ENCODE assay signal across 1 cellular context in the genomic region with DNA sequence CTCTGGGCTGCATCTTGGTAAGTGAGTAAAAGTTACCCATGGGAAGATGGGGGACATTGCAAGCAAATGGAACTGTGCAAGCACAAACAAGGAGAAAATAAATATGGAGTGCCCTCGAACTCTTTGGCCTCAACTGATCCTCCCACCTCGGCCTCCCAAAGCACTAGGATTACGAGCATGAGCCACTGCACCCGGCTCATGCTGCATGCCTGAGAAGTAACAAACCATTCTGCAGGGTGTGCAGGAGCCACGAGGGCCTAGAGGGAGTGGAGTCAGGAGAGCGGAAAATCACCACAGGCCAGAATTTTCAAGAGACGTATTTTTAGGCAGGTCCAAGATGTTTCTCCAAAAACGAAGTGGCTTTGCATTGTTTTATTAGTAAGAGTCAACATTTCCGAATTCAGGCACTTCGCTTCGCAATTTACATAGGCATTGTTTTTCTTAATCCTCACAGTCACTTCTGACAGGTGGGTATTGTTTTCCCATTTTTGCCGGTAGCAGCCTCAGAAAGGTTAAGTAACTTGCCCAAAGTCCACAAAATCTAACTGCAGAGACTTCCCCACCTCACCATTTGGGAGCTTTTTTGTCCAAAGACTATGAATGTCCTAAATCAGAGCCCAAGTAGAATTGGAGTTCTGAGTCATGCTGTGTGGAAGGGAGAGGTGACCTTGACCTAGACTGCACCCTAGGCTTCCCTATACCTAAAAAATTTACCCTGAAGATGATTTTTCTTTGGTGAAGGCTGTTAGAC.
A peak's percentile ranks its signal among the peaks of the same experiment; 100 is the strongest.
TF ChIP-seq lines count a peak whose summit lies in the region.

No MANE protein-coding gene starts in this region.

TF ChIP-seq in HepG2, 621 proteins besides CTCF, POLR2A, EP300 and RAD21 (continued from another document and continues in another):
- TF ChIP-seq, protein P1, sequence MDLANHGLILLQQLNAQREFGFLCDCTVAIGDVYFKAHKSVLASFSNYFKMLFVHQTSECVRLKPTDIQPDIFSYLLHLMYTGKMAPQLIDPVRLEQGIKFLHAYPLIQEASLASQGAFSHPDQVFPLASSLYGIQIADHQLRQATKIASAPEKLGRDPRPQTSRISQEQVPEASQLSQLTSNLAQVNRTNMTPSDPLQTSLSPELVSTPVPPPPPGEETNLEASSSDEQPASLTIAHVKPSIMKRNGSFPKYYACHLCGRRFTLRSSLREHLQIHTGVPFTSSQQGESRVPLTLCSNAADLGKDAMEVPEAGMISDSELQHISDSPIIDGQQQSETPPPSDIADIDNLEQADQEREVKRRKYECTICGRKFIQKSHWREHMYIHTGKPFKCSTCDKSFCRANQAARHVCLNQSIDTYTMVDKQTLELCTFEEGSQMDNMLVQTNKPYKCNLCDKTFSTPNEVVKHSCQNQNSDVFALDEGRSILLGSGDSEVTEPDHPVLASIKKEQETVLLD (CRISPR knock-in tag; IDR thresholded peaks at IDR 0.05; ENCODE audit: low read depth) = no peak
- TF ChIP-seq GATAD2A (CRISPR knock-in tag; IDR thresholded peaks at IDR 0.05) (0 out of 2 replicates have a peak, but pooled peaks have one; percentile 23), ZBTB7A (CRISPR knock-in tag; IDR thresholded peaks at IDR 0.05) (no peak), GABPA (IDR thresholded peaks at IDR 0.05; ENCODE audit: low read depth, low read length) (no peak), GABPA (CRISPR knock-in tag; IDR thresholded peaks at IDR 0.05; ENCODE audit: low read depth) (no peak), DMAP1 (CRISPR knock-in tag; IDR thresholded peaks at IDR 0.05) (no peak), TGIF2 (CRISPR knock-in tag; IDR thresholded peaks at IDR 0.05) (no peak), ZNF577 (CRISPR knock-in tag; IDR thresholded peaks at IDR 0.05; ENCODE audit: borderline replicate concordance, low read depth) (no peak), ZNF616 (CRISPR knock-in tag; IDR thresholded peaks at IDR 0.05; ENCODE audit: low read depth) (no peak), ZIK1 (CRISPR knock-in tag; IDR thresholded peaks at IDR 0.05; ENCODE audit: borderline replicate concordance, low read depth) (no peak), SETDB1 (CRISPR knock-in tag; IDR thresholded peaks at IDR 0.05; ENCODE audit: borderline replicate concordance) (no peak), SMARCE1 (IDR thresholded peaks at IDR 0.05; ENCODE audit: borderline replicate concordance) (no peak), MBD4 (IDR thresholded peaks at IDR 0.05; ENCODE audit: borderline replicate concordance, low read length) (no peak), ZNF430 (CRISPR knock-in tag; IDR thresholded peaks at IDR 0.05) (no peak), ZNF333 (CRISPR knock-in tag; IDR thresholded peaks at IDR 0.05; ENCODE audit: borderline replicate concordance) (no peak), MXD4 (CRISPR knock-in tag; IDR thresholded peaks at IDR 0.05) (no peak), PCBP2 (optimal IDR thresholded peaks at IDR 0.05; ENCODE audit: low read depth, low read length, poor library complexity, severe bottlenecking) (no peak), ZNF790 (CRISPR knock-in tag; IDR thresholded peaks at IDR 0.05; ENCODE audit: borderline replicate concordance) (no peak), ZMYM4 (CRISPR knock-in tag; IDR thresholded peaks at IDR 0.05) (peak; percentile 34; the same call in 1 of the 2 replicates)
- TF ChIP-seq, protein P2, sequence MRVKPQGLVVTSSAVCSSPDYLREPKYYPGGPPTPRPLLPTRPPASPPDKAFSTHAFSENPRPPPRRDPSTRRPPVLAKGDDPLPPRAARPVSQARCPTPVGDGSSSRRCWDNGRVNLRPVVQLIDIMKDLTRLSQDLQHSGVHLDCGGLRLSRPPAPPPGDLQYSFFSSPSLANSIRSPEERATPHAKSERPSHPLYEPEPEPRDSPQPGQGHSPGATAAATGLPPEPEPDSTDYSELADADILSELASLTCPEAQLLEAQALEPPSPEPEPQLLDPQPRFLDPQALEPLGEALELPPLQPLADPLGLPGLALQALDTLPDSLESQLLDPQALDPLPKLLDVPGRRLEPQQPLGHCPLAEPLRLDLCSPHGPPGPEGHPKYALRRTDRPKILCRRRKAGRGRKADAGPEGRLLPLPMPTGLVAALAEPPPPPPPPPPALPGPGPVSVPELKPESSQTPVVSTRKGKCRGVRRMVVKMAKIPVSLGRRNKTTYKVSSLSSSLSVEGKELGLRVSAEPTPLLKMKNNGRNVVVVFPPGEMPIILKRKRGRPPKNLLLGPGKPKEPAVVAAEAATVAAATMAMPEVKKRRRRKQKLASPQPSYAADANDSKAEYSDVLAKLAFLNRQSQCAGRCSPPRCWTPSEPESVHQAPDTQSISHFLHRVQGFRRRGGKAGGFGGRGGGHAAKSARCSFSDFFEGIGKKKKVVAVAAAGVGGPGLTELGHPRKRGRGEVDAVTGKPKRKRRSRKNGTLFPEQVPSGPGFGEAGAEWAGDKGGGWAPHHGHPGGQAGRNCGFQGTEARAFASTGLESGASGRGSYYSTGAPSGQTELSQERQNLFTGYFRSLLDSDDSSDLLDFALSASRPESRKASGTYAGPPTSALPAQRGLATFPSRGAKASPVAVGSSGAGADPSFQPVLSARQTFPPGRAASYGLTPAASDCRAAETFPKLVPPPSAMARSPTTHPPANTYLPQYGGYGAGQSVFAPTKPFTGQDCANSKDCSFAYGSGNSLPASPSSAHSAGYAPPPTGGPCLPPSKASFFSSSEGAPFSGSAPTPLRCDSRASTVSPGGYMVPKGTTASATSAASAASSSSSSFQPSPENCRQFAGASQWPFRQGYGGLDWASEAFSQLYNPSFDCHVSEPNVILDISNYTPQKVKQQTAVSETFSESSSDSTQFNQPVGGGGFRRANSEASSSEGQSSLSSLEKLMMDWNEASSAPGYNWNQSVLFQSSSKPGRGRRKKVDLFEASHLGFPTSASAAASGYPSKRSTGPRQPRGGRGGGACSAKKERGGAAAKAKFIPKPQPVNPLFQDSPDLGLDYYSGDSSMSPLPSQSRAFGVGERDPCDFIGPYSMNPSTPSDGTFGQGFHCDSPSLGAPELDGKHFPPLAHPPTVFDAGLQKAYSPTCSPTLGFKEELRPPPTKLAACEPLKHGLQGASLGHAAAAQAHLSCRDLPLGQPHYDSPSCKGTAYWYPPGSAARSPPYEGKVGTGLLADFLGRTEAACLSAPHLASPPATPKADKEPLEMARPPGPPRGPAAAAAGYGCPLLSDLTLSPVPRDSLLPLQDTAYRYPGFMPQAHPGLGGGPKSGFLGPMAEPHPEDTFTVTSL (CRISPR knock-in tag; IDR thresholded peaks at IDR 0.05; ENCODE audit: borderline replicate concordance) = 0 out of 2 replicates have a peak, but pooled peaks have one; percentile 53
- TF ChIP-seq, protein P3, sequence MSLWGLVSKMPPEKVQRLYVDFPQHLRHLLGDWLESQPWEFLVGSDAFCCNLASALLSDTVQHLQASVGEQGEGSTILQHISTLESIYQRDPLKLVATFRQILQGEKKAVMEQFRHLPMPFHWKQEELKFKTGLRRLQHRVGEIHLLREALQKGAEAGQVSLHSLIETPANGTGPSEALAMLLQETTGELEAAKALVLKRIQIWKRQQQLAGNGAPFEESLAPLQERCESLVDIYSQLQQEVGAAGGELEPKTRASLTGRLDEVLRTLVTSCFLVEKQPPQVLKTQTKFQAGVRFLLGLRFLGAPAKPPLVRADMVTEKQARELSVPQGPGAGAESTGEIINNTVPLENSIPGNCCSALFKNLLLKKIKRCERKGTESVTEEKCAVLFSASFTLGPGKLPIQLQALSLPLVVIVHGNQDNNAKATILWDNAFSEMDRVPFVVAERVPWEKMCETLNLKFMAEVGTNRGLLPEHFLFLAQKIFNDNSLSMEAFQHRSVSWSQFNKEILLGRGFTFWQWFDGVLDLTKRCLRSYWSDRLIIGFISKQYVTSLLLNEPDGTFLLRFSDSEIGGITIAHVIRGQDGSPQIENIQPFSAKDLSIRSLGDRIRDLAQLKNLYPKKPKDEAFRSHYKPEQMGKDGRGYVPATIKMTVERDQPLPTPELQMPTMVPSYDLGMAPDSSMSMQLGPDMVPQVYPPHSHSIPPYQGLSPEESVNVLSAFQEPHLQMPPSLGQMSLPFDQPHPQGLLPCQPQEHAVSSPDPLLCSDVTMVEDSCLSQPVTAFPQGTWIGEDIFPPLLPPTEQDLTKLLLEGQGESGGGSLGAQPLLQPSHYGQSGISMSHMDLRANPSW (CRISPR knock-in tag; IDR thresholded peaks at IDR 0.05; ENCODE audit: borderline replicate concordance) = no peak
- TF ChIP-seq, protein P4, sequence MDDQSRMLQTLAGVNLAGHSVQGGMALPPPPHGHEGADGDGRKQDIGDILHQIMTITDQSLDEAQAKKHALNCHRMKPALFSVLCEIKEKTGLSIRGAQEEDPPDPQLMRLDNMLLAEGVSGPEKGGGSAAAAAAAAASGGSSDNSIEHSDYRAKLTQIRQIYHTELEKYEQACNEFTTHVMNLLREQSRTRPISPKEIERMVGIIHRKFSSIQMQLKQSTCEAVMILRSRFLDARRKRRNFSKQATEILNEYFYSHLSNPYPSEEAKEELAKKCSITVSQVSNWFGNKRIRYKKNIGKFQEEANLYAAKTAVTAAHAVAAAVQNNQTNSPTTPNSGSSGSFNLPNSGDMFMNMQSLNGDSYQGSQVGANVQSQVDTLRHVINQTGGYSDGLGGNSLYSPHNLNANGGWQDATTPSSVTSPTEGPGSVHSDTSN (CRISPR knock-in tag; IDR thresholded peaks at IDR 0.05; ENCODE audit: borderline replicate concordance) = no peak
- TF ChIP-seq, protein P5, sequence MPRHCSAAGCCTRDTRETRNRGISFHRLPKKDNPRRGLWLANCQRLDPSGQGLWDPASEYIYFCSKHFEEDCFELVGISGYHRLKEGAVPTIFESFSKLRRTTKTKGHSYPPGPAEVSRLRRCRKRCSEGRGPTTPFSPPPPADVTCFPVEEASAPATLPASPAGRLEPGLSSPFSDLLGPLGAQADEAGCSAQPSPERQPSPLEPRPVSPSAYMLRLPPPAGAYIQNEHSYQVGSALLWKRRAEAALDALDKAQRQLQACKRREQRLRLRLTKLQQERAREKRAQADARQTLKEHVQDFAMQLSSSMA (CRISPR knock-in tag; IDR thresholded peaks at IDR 0.05) = no peak
- TF ChIP-seq, protein P6, sequence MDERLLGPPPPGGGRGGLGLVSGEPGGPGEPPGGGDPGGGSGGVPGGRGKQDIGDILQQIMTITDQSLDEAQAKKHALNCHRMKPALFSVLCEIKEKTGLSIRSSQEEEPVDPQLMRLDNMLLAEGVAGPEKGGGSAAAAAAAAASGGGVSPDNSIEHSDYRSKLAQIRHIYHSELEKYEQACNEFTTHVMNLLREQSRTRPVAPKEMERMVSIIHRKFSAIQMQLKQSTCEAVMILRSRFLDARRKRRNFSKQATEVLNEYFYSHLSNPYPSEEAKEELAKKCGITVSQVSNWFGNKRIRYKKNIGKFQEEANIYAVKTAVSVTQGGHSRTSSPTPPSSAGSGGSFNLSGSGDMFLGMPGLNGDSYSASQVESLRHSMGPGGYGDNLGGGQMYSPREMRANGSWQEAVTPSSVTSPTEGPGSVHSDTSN (CRISPR knock-in tag; IDR thresholded peaks at IDR 0.05) = no peak
- TF ChIP-seq, protein P7, sequence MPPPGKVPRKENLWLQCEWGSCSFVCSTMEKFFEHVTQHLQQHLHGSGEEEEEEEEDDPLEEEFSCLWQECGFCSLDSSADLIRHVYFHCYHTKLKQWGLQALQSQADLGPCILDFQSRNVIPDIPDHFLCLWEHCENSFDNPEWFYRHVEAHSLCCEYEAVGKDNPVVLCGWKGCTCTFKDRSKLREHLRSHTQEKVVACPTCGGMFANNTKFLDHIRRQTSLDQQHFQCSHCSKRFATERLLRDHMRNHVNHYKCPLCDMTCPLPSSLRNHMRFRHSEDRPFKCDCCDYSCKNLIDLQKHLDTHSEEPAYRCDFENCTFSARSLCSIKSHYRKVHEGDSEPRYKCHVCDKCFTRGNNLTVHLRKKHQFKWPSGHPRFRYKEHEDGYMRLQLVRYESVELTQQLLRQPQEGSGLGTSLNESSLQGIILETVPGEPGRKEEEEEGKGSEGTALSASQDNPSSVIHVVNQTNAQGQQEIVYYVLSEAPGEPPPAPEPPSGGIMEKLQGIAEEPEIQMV (CRISPR knock-in tag; IDR thresholded peaks at IDR 0.05; ENCODE audit: low read depth) = no peak
- TF ChIP-seq, protein P8, sequence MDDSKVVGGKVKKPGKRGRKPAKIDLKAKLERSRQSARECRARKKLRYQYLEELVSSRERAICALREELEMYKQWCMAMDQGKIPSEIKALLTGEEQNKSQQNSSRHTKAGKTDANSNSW (CRISPR knock-in tag; IDR thresholded peaks at IDR 0.05; ENCODE audit: borderline replicate concordance) = no peak
- TF ChIP-seq, protein P9, sequence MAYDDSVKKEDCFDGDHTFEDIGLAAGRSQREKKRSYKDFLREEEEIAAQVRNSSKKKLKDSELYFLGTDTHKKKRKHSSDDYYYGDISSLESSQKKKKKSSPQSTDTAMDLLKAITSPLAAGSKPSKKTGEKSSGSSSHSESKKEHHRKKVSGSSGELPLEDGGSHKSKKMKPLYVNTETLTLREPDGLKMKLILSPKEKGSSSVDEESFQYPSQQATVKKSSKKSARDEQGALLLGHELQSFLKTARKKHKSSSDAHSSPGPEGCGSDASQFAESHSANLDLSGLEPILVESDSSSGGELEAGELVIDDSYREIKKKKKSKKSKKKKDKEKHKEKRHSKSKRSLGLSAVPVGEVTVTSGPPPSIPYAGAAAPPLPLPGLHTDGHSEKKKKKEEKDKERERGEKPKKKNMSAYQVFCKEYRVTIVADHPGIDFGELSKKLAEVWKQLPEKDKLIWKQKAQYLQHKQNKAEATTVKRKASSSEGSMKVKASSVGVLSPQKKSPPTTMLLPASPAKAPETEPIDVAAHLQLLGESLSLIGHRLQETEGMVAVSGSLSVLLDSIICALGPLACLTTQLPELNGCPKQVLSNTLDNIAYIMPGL (CRISPR knock-in tag; IDR thresholded peaks at IDR 0.05; ENCODE audit: borderline replicate concordance in 1 of 2, low read depth in 1 of 2) = no peak
- TF ChIP-seq, protein P10, sequence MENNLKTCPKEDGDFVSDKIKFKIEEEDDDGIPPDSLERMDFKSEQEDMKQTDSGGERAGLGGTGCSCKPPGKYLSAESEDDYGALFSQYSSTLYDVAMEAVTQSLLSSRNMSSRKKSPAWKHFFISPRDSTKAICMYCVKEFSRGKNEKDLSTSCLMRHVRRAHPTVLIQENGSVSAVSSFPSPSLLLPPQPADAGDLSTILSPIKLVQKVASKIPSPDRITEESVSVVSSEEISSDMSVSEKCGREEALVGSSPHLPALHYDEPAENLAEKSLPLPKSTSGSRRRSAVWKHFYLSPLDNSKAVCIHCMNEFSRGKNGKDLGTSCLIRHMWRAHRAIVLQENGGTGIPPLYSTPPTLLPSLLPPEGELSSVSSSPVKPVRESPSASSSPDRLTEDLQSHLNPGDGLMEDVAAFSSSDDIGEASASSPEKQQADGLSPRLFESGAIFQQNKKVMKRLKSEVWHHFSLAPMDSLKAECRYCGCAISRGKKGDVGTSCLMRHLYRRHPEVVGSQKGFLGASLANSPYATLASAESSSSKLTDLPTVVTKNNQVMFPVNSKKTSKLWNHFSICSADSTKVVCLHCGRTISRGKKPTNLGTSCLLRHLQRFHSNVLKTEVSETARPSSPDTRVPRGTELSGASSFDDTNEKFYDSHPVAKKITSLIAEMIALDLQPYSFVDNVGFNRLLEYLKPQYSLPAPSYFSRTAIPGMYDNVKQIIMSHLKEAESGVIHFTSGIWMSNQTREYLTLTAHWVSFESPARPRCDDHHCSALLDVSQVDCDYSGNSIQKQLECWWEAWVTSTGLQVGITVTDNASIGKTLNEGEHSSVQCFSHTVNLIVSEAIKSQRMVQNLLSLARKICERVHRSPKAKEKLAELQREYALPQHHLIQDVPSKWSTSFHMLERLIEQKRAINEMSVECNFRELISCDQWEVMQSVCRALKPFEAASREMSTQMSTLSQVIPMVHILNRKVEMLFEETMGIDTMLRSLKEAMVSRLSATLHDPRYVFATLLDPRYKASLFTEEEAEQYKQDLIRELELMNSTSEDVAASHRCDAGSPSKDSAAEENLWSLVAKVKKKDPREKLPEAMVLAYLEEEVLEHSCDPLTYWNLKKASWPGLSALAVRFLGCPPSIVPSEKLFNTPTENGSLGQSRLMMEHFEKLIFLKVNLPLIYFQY (CRISPR knock-in tag; IDR thresholded peaks at IDR 0.05; ENCODE audit: borderline replicate concordance) = no peak
- TF ChIP-seq, protein P11, sequence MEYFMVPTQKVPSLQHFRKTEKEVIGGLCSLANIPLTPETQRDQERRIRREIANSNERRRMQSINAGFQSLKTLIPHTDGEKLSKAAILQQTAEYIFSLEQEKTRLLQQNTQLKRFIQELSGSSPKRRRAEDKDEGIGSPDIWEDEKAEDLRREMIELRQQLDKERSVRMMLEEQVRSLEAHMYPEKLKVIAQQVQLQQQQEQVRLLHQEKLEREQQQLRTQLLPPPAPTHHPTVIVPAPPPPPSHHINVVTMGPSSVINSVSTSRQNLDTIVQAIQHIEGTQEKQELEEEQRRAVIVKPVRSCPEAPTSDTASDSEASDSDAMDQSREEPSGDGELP (IDR thresholded peaks at IDR 0.05; ENCODE audit: borderline replicate concordance, low read depth) = no peak
